ENCODE assay signal across 8 cellular contexts in the genomic region with DNA sequence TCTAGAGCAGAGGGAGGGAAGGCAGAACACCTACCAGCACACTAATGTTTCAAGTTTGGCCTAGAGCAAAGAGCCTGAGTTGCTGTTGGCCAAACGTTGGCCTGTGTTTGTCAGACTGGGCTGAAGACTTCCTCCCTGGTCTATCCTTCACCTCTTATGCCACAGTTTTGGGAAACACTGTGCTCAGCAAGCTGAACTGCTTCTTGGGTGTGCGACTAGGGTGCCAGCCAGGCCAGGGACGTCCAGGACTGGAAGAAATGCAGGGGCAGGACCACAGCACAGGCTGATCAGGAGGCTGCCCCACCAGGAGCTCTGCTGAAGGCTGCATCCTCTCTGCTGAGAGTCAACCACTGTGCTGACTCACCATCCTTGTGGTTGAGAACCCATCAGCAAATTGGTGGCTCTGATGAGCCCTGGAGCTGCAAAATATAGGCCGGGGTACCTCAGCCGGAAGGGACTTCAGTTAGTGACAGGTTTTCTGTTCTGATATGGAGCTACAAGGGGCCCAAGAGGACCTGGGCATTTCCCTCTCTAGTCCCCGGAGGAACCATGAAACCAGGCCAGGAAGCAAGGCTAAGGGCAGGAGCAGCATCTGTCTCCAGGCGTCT.
A peak's percentile ranks its signal among the peaks of the same experiment; 100 is the strongest.
DNase-seq lines count a peak whose midpoint lies in the region; ATAC-seq lines count a peak whose summit lies in the region.

No MANE protein-coding gene starts in this region.

- DNase-seq in activated CD4-positive, alpha-beta T cell treated with anti-CD3 and anti-CD28 coated beads, Interleukin-2, amount 50 U/mL, for 48 hours, result peak; percentile 68 to 76
- peak; percentile 59 for DNase-seq in iris pigment epithelial cell (ENCODE audit: low read depth)
- no peak for DNase-seq in cerebellar cortex (ENCODE audit: low spot score)
- DNase-seq in NCI-H1092 treated with DMSO at 0.1 percent for 48 hours (lab: John Stamatoyannopoulos, UW), result no peak
- DNase-seq in NCI-H1092 (lab: John Stamatoyannopoulos, UW), result no peak

- ATAC-seq in GM19452 (IDR thresholded peaks at IDR 0.05; ENCODE audit: unreplicated experiment) (peak; percentile 67), HG03432 (IDR thresholded peaks at IDR 0.05; ENCODE audit: unreplicated experiment) (peak; percentile 72), GM19328 (IDR thresholded peaks at IDR 0.05; ENCODE audit: unreplicated experiment) (no peak)

Comparison
In these comparisons a context has a peak if more than half of its experiments do, and no peak if none do; other contexts are left out.
1. DNase-seq: peak in activated CD4-positive, alpha-beta T cell treated with anti-CD3 and anti-CD28 coated beads, Interleukin-2, amount 50 U/mL, for 48 hours (2 of 2) and iris pigment epithelial cell (single experiment); none in cerebellar cortex (single experiment), NCI-H1092 treated with DMSO at 0.1 percent for 48 hours (single experiment) and NCI-H1092 (single experiment).